Comparison of ENCODE assay signal across 8 cellular contexts in the genomic region with DNA sequence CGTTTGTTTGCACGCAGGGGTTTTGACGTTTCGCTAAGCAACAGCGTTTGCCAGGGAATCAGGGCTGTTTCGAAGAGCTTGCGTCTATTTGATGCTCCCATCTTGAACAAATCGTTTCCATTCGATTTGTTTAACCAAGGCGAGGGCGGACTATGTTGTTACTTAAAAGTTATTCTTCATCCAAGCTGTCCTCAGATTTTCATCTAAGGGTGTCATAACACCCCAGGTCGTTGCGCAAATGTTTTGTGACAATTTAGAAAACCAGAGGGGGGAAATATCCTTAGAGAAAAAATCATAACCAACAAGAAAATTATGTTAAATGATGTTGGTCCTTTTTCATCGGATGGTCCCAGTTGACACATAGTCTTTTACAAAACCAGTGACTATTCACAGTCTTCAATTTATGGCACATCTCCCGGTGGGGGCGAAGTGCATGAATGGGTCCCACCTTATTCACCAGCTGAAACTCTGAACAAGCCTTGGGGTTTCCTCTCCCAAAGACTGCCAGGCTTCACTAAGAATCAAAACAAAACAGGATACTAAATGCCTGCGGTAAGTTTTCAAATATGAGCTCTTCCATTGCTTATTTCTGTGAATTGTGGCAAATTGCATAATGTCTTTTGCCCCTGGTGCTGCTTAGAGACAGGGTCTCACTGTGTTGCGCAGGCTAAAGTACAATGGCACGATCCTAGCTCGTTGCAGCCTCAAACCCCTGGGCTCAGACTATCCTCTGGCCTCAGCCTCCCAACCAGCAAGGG.
DNase-seq lines count a peak whose midpoint lies in the region; ATAC-seq and TF ChIP-seq lines count a peak whose summit lies in the region.

No MANE protein-coding gene starts in this region.

- H3K27ac ChIP-seq in OCI-LY7 (ENCODE audit: low read depth, low read length, poor library complexity, severe bottlenecking) (no peak overlapping the region), epithelial cell of prostate (peak overlapping the region; percentile 99)

- H3K36me3 ChIP-seq in OCI-LY7 (ENCODE audit: insufficient read depth, low read length) = no peaks in the 10 kb centered on the region

- TF ChIP-seq CTCF in OCI-LY7 (conservative IDR thresholded peaks at IDR 0.05; ENCODE audit: low read length) (no peak), omental fat pad (IDR thresholded peaks at IDR 0.05) (no peak), GM13976 (IDR thresholded peaks at IDR 0.05; ENCODE audit: borderline replicate concordance, control extremely low read depth, extremely low read depth, insufficient read depth, missing control alignments) (no peak)

- BruUV-seq in OCI-LY7 (replicated peaks; lab: Mats Ljungman, UMichigan) = no TSS peak

- peaks cover 27% of the 10 kb centered on the region for H3K4me1 ChIP-seq in OCI-LY7 (ENCODE audit: insufficient read depth, low read length, poor library complexity, severe bottlenecking)

- no peaks in the 10 kb centered on the region for H4K20me1 ChIP-seq in OCI-LY7 (ENCODE audit: insufficient read depth, low read length)

- peak overlapping the region; percentile 91 for H3K4me2 ChIP-seq in OCI-LY7 (ENCODE audit: low read length)

- no peaks in the 10 kb centered on the region for H3K9me3 ChIP-seq in OCI-LY7 (ENCODE audit: low read length)

- no peaks in the 10 kb centered on the region for H3K79me2 ChIP-seq in OCI-LY7 (ENCODE audit: insufficient read depth, low read depth, low read length)

- POLR2A ChIA-PET in OCI-LY7 (lab: Charles Lee) = interaction anchor here (0.6 to 1.5 kb wide), 9 partner anchors 8 to 457 kb away, joined by 3 to 8 read pairs (median 4); no protein-coding TSS in a partner anchor

- CTCF ChIA-PET in OCI-LY7 (lab: Charles Lee; ENCODE audit: unreplicated experiment) = interaction anchor here (1.0 kb wide), 1 partner anchor 413 kb away, joined by 3 read pairs; no protein-coding TSS in a partner anchor

- peak overlapping the region; percentile 46; the same call in 1 of the 2 replicates for H2AFZ ChIP-seq in OCI-LY7 (ENCODE audit: low read length)

- no peaks in the 10 kb centered on the region for H3K9me2 ChIP-seq in OCI-LY7 (ENCODE audit: insufficient read depth, low read length)

- peak overlapping the region; percentile 71 for H3K4me3 ChIP-seq in OCI-LY7 (ENCODE audit: low read depth, low read length, poor library complexity, severe bottlenecking)

- in situ Hi-C loops in GM13976 (cut with MboI; ENCODE audit: low sequenced_read_pairs, unreplicated experiment) = no loop called here

- DNase-seq in EH (ENCODE audit: low read depth) (peak; percentile 34), OCI-LY7 (ENCODE audit: low spot score) (no peak), epithelial cell of prostate (ENCODE audit: low read depth, low spot score) (no peak), omental fat pad (ENCODE audit: low spot score) (peak; percentile 30), H4 (ENCODE audit: low spot score) (no peak), NCI-H446 (lab: John Stamatoyannopoulos, UW) (no peak), head of caudate nucleus (no peak), GM13976 (ENCODE audit: low spot score) (no peak)

- no peak for ATAC-seq in omental fat pad (ENCODE audit: low FRiP score)

- intact Hi-C loops in OCI-LY7 (cut with micrococcal nuclease; ENCODE audit: unreplicated experiment) (loop anchor here (1.0 kb wide), 1 partner anchor 414 kb away; no protein-coding TSS in a partner anchor), head of caudate nucleus (cut with DNase I) (loop anchor here (5.0 kb wide), 4 partner anchors 91 to 414 kb away; a partner anchor contains a TSS)

Comparison
In these comparisons a context has a peak if more than half of its experiments do, and no peak if none do; other contexts are left out.
1. DNase-seq: peak in EH (single experiment) and omental fat pad (single experiment); none in OCI-LY7 (single experiment), epithelial cell of prostate (single experiment), H4 (single experiment), NCI-H446 (0 of 2), head of caudate nucleus (0 of 42) and GM13976 (single experiment).